Comparison of ENCODE assay signal across 1 cellular context in the genomic region with DNA sequence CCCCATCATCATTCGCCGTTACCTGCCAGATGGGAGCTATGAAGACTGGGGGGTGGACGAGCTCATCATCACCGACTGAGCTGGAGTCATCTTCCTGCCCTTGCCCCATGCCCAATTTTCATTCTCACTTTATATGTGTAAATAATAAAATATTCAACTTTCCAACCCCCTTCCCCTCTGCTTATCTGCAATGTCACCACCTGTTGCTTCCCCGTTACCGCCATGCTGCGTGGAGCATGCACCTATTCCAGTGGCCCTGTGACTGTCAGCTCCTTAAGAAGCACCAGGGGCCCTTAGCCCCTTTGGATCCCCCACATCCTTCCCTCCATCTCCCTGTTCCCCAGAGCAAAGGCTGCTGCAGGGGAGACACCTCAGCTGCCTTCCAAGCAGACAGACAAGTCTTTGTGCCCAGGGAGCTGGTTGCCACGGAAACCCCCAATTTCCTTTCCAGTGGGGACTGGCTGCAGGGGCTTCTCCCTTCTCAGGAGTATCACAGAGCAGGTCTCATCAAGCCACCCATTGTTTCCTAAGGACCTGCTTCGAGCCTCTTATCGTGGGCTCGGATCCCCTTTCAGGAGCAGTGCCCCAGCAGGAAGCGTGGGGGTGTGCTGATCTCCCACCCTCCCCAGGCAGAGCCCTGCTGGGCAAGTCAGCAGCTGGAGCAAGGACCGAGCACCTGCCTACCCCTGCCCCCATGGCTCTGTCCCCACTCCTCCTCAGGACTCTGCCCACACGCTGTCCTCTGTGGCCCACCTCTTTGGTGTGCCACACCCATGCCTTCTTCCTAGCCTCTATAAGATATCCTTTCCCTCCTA.
TF ChIP-seq lines count a peak whose summit lies in the region.

No MANE protein-coding gene starts in this region.

TF ChIP-seq in K562, 482 proteins besides CTCF, POLR2A, EP300 and RAD21:
- TF ChIP-seq SMARCC2 (IDR thresholded peaks at IDR 0.05; ENCODE audit: low read depth) = no peak
- TF ChIP-seq, protein P1, sequence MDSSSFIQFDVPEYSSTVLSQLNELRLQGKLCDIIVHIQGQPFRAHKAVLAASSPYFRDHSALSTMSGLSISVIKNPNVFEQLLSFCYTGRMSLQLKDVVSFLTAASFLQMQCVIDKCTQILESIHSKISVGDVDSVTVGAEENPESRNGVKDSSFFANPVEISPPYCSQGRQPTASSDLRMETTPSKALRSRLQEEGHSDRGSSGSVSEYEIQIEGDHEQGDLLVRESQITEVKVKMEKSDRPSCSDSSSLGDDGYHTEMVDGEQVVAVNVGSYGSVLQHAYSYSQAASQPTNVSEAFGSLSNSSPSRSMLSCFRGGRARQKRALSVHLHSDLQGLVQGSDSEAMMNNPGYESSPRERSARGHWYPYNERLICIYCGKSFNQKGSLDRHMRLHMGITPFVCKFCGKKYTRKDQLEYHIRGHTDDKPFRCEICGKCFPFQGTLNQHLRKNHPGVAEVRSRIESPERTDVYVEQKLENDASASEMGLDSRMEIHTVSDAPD (CRISPR knock-in tag; IDR thresholded peaks at IDR 0.05) = no peak
- TF ChIP-seq YY1 (IDR thresholded peaks at IDR 0.05; ENCODE audit: borderline replicate concordance in 1 of 3, control insufficient read depth in 1 of 3, extremely low read depth in 1 of 3, insufficient read depth in 3 of 3, insufficient read length in 1 of 3, insufficient replicate concordance in 2 of 3, low read depth in 1 of 3, low read length in 2 of 3) = no peak
- TF ChIP-seq NR4A1 (CRISPR knock-in tag; IDR thresholded peaks at IDR 0.05) = no peak
- TF ChIP-seq NR4A1 (tag; IDR thresholded peaks at IDR 0.05) = no peak
- no peak for TF ChIP-seq TEAD4 (IDR thresholded peaks at IDR 0.05; ENCODE audit: low read length)
- no peak for TF ChIP-seq TEAD4 (CRISPR knock-in tag; IDR thresholded peaks at IDR 0.05; ENCODE audit: borderline replicate concordance)
- peak; percentile 33; the same call in 1 of the 2 replicates for TF ChIP-seq RFX1 (IDR thresholded peaks at IDR 0.05)
- TF ChIP-seq ZBTB8A (IDR thresholded peaks at IDR 0.05; ENCODE audit: partially characterized antibody) = no peak
- no peak for TF ChIP-seq ZNF436 (CRISPR knock-in tag; IDR thresholded peaks at IDR 0.05)
- TF ChIP-seq TCF7L2 (IDR thresholded peaks at IDR 0.05; ENCODE audit: low read depth, low read length) = no peak
- no peak for TF ChIP-seq ASH1L (IDR thresholded peaks at IDR 0.05; ENCODE audit: borderline replicate concordance, low read depth, partially characterized antibody)
- TF ChIP-seq, protein P2, sequence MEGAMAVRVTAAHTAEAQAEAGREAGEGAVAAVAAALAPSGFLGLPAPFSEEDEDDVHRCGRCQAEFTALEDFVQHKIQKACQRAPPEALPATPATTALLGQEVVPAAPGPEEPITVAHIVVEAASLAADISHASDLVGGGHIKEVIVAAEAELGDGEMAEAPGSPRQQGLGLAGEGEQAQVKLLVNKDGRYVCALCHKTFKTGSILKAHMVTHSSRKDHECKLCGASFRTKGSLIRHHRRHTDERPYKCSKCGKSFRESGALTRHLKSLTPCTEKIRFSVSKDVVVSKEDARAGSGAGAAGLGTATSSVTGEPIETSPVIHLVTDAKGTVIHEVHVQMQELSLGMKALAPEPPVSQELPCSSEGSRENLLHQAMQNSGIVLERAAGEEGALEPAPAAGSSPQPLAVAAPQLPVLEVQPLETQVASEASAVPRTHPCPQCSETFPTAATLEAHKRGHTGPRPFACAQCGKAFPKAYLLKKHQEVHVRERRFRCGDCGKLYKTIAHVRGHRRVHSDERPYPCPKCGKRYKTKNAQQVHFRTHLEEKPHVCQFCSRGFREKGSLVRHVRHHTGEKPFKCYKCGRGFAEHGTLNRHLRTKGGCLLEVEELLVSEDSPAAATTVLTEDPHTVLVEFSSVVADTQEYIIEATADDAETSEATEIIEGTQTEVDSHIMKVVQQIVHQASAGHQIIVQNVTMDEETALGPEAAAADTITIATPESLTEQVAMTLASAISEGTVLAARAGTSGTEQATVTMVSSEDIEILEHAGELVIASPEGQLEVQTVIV (CRISPR knock-in tag; IDR thresholded peaks at IDR 0.05; ENCODE audit: borderline replicate concordance) = no peak
- TF ChIP-seq CEBPG (CRISPR knock-in tag; IDR thresholded peaks at IDR 0.05) = no peak
- TF ChIP-seq CEBPG (tag; conservative IDR thresholded peaks at IDR 0.05 in 1 of 2, IDR thresholded peaks at IDR 0.05 in 1 of 2) = no peak
- no peak for TF ChIP-seq MBD2 (IDR thresholded peaks at IDR 0.05; ENCODE audit: borderline replicate concordance, low read depth)
- TF ChIP-seq ZNF311 (CRISPR knock-in tag; IDR thresholded peaks at IDR 0.05) = no peak
- TF ChIP-seq SUPT5H (IDR thresholded peaks at IDR 0.05) = 0 out of 2 replicates have a peak, but pooled peaks have one; percentile 7
- no peak for TF ChIP-seq ARID1B (IDR thresholded peaks at IDR 0.05)
